In genomic region chr16:11210260-11210659, GRCh38 we compare ENCODE assay signal across 37 cellular contexts. TPM values are rescaled to one million over a fixed set of nuclear protein-coding genes. Genes with fewer than 3 reads are reported as not detected.
"Had no signal": no experiment of that assay in that cellular context is flagged by ENCODE, and none has a peak within 500 bp of the region (broad histone marks: within the 10 kb centered on the region; RNA-seq: fewer than 3 reads in every experiment).

No MANE protein-coding gene starts in this region.

- H2AFZ ChIP-seq: neural progenitor cell had no signal

- H3K36me3 Mint-ChIP-seq: immature natural killer cell, mesothelial cell of epicardium, naive B cell, natural killer cell, neural progenitor cell had no signal

- DNase-seq: hypothalamus; immature natural killer cell; kidney; left colon; left lung; mesendoderm; naive B cell; natural killer cell; nephron progenitor cell; ovary; right lobe of liver; stimulated activated CD4-positive, alpha-beta T cell treated with anti-CD3 and anti-CD28 coated beads, Interleukin-1b, Interleukin-23, amount 100 ng/mL, for 48 hours; stimulated activated CD4-positive, alpha-beta T cell treated with anti-CD3 and anti-CD28 coated beads, Interleukin-2, amount 100 ng/mL, for 48 hours; stimulated activated CD4-positive, alpha-beta T cell treated with anti-CD3 and anti-CD28 coated beads, Interleukin-4, amount 100 ng/mL, for 4 hours; stimulated activated CD8-positive, alpha-beta memory T cell treated with anti-CD3 and anti-CD28 coated beads, Interleukin-4, amount 100 ng/mL, for 48 hours; stimulated activated naive B cell treated with anti-CD40 and anti-IgM and Interleukin-4, amounts not matched to agents 10 μg/mL and 1 μg/mL and 100 μg/mL, for 72 hours; stimulated activated naive CD8-positive, alpha-beta T cell treated with anti-CD3 and anti-CD28 coated beads, Interleukin-15, Interleukin-2, amounts not matched to agents 100 U/mL and 50 U/mL, for 24 hours; stomach; testis; thyroid gland; transverse colon; upper lobe of left lung had no signal

- H3K9ac ChIP-seq: neural progenitor cell had no signal

- H3K4me1 ChIP-seq: neural progenitor cell, vagina had no signal

- ATAC-seq: left colon; left lung; natural killer cell; stimulated activated naive B cell treated with anti-CD40 and anti-IgM and Interleukin-4, amounts not matched to agents 10 μg/mL and 1 μg/mL and 100 μg/mL, for 72 hours; stimulated activated naive CD8-positive, alpha-beta T cell treated with anti-CD3 and anti-CD28 coated beads, Interleukin-15, Interleukin-2, amounts not matched to agents 100 U/mL and 50 U/mL, for 24 hours had no signal

- H3K9me3 ChIP-seq: ovary, right lobe of liver, testis, thyroid gland, transverse colon, vagina had no signal

- H3K27ac Mint-ChIP-seq: immature natural killer cell, mesothelial cell of epicardium, natural killer cell, nephron progenitor cell, progenitor cell of endocrine pancreas had no signal

- FAIRE-seq: islet of Langerhans, kidney had no signal

- H3K27ac ChIP-seq: neural progenitor cell, ovary, right atrium auricular region, right lobe of liver, stomach, testis, thyroid gland, transverse colon, vagina had no signal

- H3K4me3 Mint-ChIP-seq: immature natural killer cell, mesothelial cell of epicardium, naive B cell, natural killer cell, nephron progenitor cell had no signal

- H3K9me3 Mint-ChIP-seq: mesothelial cell of epicardium, natural killer cell, nephron progenitor cell, neural progenitor cell had no signal

- H3K27me3 ChIP-seq: neural progenitor cell, ovary, right atrium auricular region, right lobe of liver, testis, thyroid gland, transverse colon, upper lobe of left lung, vagina had no signal

- H3K36me3 ChIP-seq: left lung, neural progenitor cell, ovary, right atrium auricular region, right lobe of liver, stomach, thyroid gland, transverse colon, upper lobe of left lung, vagina had no signal

- H3K4me2 ChIP-seq: neural progenitor cell, smooth muscle cell had no signal

- H3K4me3 ChIP-seq: left lung, lung, neural progenitor cell, ovary, right atrium auricular region, right lobe of liver, smooth muscle cell, stomach, testis, thyroid gland, transverse colon, upper lobe of left lung, vagina had no signal

RNA-seq across cellular contexts. Expression of gene TNP2, which starts 58.9 kb away (rescaled TPM):
- total RNA-seq: kidney, left colon, left lung, liver, lung, mesothelial cell of epicardium, mononuclear cell, natural killer cell, omental fat pad, ovary, progenitor cell of endocrine pancreas, pulmonary artery endothelial cell, renal cortical epithelial cell, right atrium auricular region, right lobe of liver, skeletal muscle tissue, smooth muscle cell, stomach, thyroid gland, transverse colon, upper lobe of left lung, urinary bladder, vagina had no signal
- polyA plus RNA-seq: immature natural killer cell, liver, lung, ovary, smooth muscle cell, stomach, urinary bladder had no signal
